In the genomic region with DNA sequence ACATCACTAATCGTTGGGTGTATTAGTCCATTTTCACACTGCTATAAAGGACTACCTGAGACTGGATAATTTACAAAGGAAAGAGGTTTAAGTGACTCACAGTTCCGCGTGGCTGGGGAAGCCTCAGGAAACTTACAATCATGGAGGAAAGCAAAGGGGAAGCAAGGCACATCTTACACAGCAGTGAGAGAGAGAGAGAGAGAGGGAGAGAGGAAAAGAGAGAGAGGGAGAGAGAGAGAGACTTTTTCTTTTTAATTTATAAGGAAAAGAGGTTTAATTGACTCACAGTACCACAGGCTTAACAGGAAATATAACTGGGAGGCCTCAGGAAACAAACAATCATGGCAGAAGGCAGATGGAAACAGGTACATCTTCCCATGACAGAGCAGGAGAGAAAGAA, we compare ENCODE assay signal across 30 cellular contexts. TPM values are rescaled to one million over a fixed set of nuclear protein-coding genes. Genes with fewer than 3 reads are reported as not detected.
"Had no signal": no experiment of that assay in that cellular context is flagged by ENCODE, and none has a peak within 500 bp of the region (broad histone marks: within the 10 kb centered on the region; RNA-seq: fewer than 3 reads in every experiment).

No MANE protein-coding gene starts in this region.

- H3K4me2 ChIP-seq: neural progenitor cell, smooth muscle cell had no signal

- H3K27me3 ChIP-seq: neural progenitor cell, ovary, testis, transverse colon, upper lobe of right lung, uterus had no signal

- ATAC-seq: natural killer cell; psoas muscle; right cardiac atrium; sciatic nerve; stimulated activated memory B cell treated with anti-CD40 and anti-IgM and Interleukin-4, amounts not matched to agents 10 μg/mL and 1 μg/mL and 100 μg/mL, for 72 hours; stimulated activated naive CD8-positive, alpha-beta T cell treated with anti-CD3 and anti-CD28 coated beads, Interleukin-15, amount 100 ng/mL, for 72 hours; stimulated activated naive CD8-positive, alpha-beta T cell treated with anti-CD3 and anti-CD28 coated beads, Interleukin-15, Interleukin-2, amounts not matched to agents 100 U/mL and 50 U/mL, for 24 hours; upper lobe of right lung had no signal

- H3K9ac ChIP-seq: neural progenitor cell, parathyroid adenoma had no signal

- H3K36me3 ChIP-seq: neural progenitor cell, ovary, spleen, suprapubic skin, tibial artery, transverse colon, upper lobe of right lung, uterus had no signal

- H3K27ac ChIP-seq: neural progenitor cell, ovary, parathyroid adenoma, psoas muscle, skin epidermis, spleen, suprapubic skin, testis, tibial artery, transverse colon, upper lobe of right lung, uterus had no signal

- H2AFZ ChIP-seq: neural progenitor cell, parathyroid adenoma had no signal

- DNase-seq: natural killer cell; occipital lobe; ovary; psoas muscle; right cardiac atrium; spleen; stimulated activated CD4-positive, alpha-beta T cell treated with anti-CD3 and anti-CD28 coated beads, Interleukin-12 subunit alpha, Interleukin-12 subunit beta, amount 100 ng/mL, for 4 hours; stimulated activated CD4-positive, alpha-beta T cell treated with anti-CD3 and anti-CD28 coated beads, Interleukin-1b, Interleukin-23, amount 100 ng/mL, for 48 hours; stimulated activated CD4-positive, alpha-beta T cell treated with anti-CD3 and anti-CD28 coated beads, Interleukin-4, amount 100 ng/mL, for 1 hour; stimulated activated CD4-positive, alpha-beta T cell treated with anti-CD3 and anti-CD28 coated beads, Interleukin-4, amount 100 ng/mL, for 4 hours; stimulated activated CD8-positive, alpha-beta memory T cell treated with anti-CD3 and anti-CD28 coated beads, Interleukin-4, amount 100 ng/mL, for 48 hours; stimulated activated naive CD4-positive, alpha-beta T cell; stimulated activated naive CD8-positive, alpha-beta T cell treated with anti-CD3 and anti-CD28 coated beads, Interleukin-15, amount 100 ng/mL, for 72 hours; stimulated activated naive CD8-positive, alpha-beta T cell treated with anti-CD3 and anti-CD28 coated beads, Interleukin-15, Interleukin-2, amounts not matched to agents 100 U/mL and 50 U/mL, for 24 hours; substantia nigra; testis; tibial artery; transverse colon; upper lobe of right lung; uterus had no signal

- H3K4me3 ChIP-seq: neural progenitor cell, ovary, psoas muscle, skin epidermis, smooth muscle cell, spleen, suprapubic skin, testis, tibial artery, transverse colon, upper lobe of right lung, uterus had no signal

- H3K79me2 ChIP-seq: parathyroid adenoma had no signal

- H3K4me1 ChIP-seq: neural progenitor cell, psoas muscle, spleen, suprapubic skin, testis, tibial artery, transverse colon, upper lobe of right lung, uterus had no signal

- H3K9me3 ChIP-seq: ovary, psoas muscle, suprapubic skin, testis, tibial artery, transverse colon, upper lobe of right lung, uterus had no signal

RNA-seq across cellular contexts. Expression of gene CNGB1, which starts 41.7 kb away (rescaled TPM):
- total RNA-seq: natural killer cell, occipital lobe, osteoblast, progenitor cell of endocrine pancreas, psoas muscle, right cardiac atrium, sciatic nerve, smooth muscle cell, spleen, upper lobe of right lung, uterus had no signal
- polyA plus RNA-seq: ovary, psoas muscle, right cardiac atrium, smooth muscle cell, urinary bladder had no signal
